Comparison of ENCODE assay signal across 32 cellular contexts in the genomic region with DNA sequence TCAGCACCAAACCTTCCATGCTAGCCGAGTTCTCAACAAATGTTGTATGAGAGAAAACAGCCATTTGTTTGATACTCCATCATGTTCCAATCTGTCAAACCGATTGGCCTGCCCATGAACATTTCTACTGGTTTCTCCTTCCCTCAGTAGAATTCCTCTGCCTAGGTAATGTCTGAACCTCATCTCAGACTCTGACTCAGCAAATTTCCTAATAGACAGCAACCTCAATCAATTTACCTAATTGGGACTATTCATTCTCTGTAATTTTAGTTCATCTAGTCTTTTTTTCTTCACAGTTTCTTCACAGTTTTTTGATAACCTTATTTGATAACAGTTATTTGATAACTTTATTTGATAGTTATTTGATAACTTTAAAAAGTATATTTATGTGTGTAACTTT.
"Had no signal": no experiment of that assay in that cellular context is flagged by ENCODE, and none has a peak within 500 bp of the region (broad histone marks: within the 10 kb centered on the region; RNA-seq: fewer than 3 reads in every experiment).

No MANE protein-coding gene starts in this region.

- H3K36me3 ChIP-seq: neutrophil, ovary, spleen, stomach, thoracic aorta, thyroid gland, tibial nerve, upper lobe of left lung, vagina had no signal

- H3K4me1 Mint-ChIP-seq: naive thymus-derived CD8-positive, alpha-beta T cell; nephron progenitor cell; neural crest cell; stimulated activated naive B cell treated with anti-CD40 and anti-IgM and Interleukin-4, amounts not matched to agents 10 μg/mL and 1 μg/mL and 100 μg/mL, for 72 hours had no signal

- H3K4me3 Mint-ChIP-seq: naive thymus-derived CD8-positive, alpha-beta T cell; natural killer cell treated with Interleukin-12 subunit alpha and Interleukin-12 subunit beta and Interleukin-15 and Interleukin-18, amount 100 ng/mL, for 72 hours; nephron progenitor cell; neural crest cell; stimulated activated naive B cell treated with anti-CD40 and anti-IgM and Interleukin-4, amounts not matched to agents 10 μg/mL and 1 μg/mL and 100 μg/mL, for 72 hours; stimulated activated naive CD8-positive, alpha-beta T cell treated with anti-CD3 and anti-CD28 coated beads, Interleukin-15, Interleukin-2, amounts not matched to agents 100 ng/mL and 50 ng/mL, for 24 hours had no signal

- H2AFZ ChIP-seq: parathyroid adenoma had no signal

- H3K4me2 ChIP-seq: smooth muscle cell had no signal

- ATAC-seq: naive thymus-derived CD8-positive, alpha-beta T cell; natural killer cell treated with Interleukin-12 subunit alpha and Interleukin-12 subunit beta and Interleukin-15 and Interleukin-18, amount 100 ng/mL, for 72 hours; psoas muscle; right cardiac atrium; sciatic nerve; stimulated activated naive B cell treated with anti-CD40 and anti-IgM and Interleukin-4, amounts not matched to agents 10 μg/mL and 1 μg/mL and 100 μg/mL, for 72 hours had no signal

- H3K27me3 Mint-ChIP-seq: naive thymus-derived CD8-positive, alpha-beta T cell; natural killer cell treated with Interleukin-12 subunit alpha and Interleukin-12 subunit beta and Interleukin-15 and Interleukin-18, amount 100 ng/mL, for 72 hours; progenitor cell of endocrine pancreas; stimulated activated naive B cell treated with anti-CD40 and anti-IgM and Interleukin-4, amounts not matched to agents 10 μg/mL and 1 μg/mL and 100 μg/mL, for 72 hours; stimulated activated naive CD8-positive, alpha-beta T cell treated with anti-CD3 and anti-CD28 coated beads, Interleukin-15, Interleukin-2, amounts not matched to agents 100 ng/mL and 50 ng/mL, for 24 hours had no signal

- H3K4me3 ChIP-seq: ovary, psoas muscle, skin epidermis, smooth muscle cell, spleen, stomach, thoracic aorta, thyroid gland, tibial nerve, upper lobe of left lung, vagina had no signal

- H3K36me3 Mint-ChIP-seq: naive thymus-derived CD8-positive, alpha-beta T cell; stimulated activated naive B cell treated with anti-CD40 and anti-IgM and Interleukin-4, amounts not matched to agents 10 μg/mL and 1 μg/mL and 100 μg/mL, for 72 hours had no signal

- H3K27ac Mint-ChIP-seq: naive thymus-derived CD8-positive, alpha-beta T cell; natural killer cell treated with Interleukin-12 subunit alpha and Interleukin-12 subunit beta and Interleukin-15 and Interleukin-18, amount 100 ng/mL, for 72 hours; nephron progenitor cell; progenitor cell of endocrine pancreas; stimulated activated naive B cell treated with anti-CD40 and anti-IgM and Interleukin-4, amounts not matched to agents 10 μg/mL and 1 μg/mL and 100 μg/mL, for 72 hours; stimulated activated naive CD8-positive, alpha-beta T cell treated with anti-CD3 and anti-CD28 coated beads, Interleukin-15, Interleukin-2, amounts not matched to agents 100 ng/mL and 50 ng/mL, for 24 hours had no signal

- DNase-seq: naive thymus-derived CD8-positive, alpha-beta T cell; nephron progenitor cell; nucleus accumbens; ovary; posterior cingulate gyrus; psoas muscle; right cardiac atrium; spleen; stimulated activated CD4-positive, alpha-beta T cell treated with anti-CD3 and anti-CD28 coated beads, Interleukin-12 subunit alpha, Interleukin-12 subunit beta, amount 100 ng/mL, for 4 hours; stimulated activated CD4-positive, alpha-beta T cell treated with anti-CD3 and anti-CD28 coated beads, Interleukin-1b, Interleukin-23, amount 100 ng/mL, for 48 hours; stimulated activated CD4-positive, alpha-beta T cell treated with anti-CD3 and anti-CD28 coated beads, Interleukin-4, amount 100 ng/mL, for 1 hour; stimulated activated CD4-positive, alpha-beta T cell treated with anti-CD3 and anti-CD28 coated beads, Interleukin-4, amount 100 ng/mL, for 4 hours; stimulated activated CD8-positive, alpha-beta memory T cell treated with anti-CD3 and anti-CD28 coated beads, Interleukin-4, amount 100 ng/mL, for 48 hours; stimulated activated naive B cell treated with anti-CD40 and anti-IgM and Interleukin-4, amounts not matched to agents 10 μg/mL and 1 μg/mL and 100 μg/mL, for 72 hours; stimulated activated naive CD4-positive, alpha-beta T cell treated with Interleukin-2 at 50 U/mL for 16 hours; stomach; thyroid gland; trophoblast cell; upper lobe of left lung had no signal

- H3K27ac ChIP-seq: neutrophil, ovary, parathyroid adenoma, psoas muscle, skin epidermis, spleen, stomach, thoracic aorta, thyroid gland, tibial nerve, upper lobe of left lung, vagina had no signal

- H3K27me3 ChIP-seq: neutrophil, ovary, spleen, stomach, thyroid gland, tibial nerve, upper lobe of left lung, vagina had no signal

- H3K4me1 ChIP-seq: parathyroid adenoma, psoas muscle, spleen, stomach, thyroid gland, tibial nerve, upper lobe of left lung, vagina had no signal

- H3K79me2 ChIP-seq: parathyroid adenoma had no signal

- FAIRE-seq: urothelium cell line had no signal

- H3K9me3 ChIP-seq: neutrophil, ovary, psoas muscle, stomach, thoracic aorta, thyroid gland, tibial nerve, upper lobe of left lung, vagina had no signal

- H3K9ac ChIP-seq: parathyroid adenoma had no signal
